ENCODE assay signal across 26 cellular contexts in the genomic region with DNA sequence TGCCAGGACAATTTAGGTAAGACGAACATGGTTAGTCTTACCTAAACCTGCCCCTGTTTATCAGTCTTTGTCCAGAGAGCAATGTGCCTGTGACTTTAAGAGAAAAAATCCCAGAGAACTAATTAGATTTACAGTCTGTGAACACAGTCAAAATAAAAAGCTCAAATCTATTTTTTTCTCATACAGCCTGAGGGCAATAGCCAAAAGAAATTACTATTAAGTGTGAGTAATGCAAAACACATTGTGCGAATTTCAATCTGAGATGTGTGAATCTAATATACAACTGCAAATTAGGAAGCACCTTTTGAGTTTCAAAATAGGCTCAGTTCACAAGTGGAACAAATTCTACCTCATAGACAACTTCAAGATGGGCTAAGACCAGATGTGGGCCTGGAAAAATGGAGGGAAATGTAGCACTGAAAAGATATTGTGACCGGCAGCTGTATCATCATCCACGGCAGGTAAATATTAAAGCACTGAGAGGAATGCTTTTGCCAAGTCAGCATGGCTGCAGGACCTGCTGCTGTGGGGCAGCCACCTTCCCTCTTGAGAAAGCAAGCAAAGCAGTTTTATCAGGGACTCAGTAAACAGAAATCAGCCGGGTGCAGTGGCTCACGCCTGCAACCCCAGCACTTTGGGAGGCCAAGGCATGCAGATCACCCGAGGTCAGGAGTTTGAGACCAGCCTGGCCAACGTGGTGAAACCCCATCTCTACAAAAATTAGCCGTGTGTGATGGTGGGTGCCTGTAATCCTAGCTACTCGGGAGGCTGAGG.
A peak's percentile ranks its signal among the peaks of the same experiment; 100 is the strongest.
DNase-seq lines count a peak whose midpoint lies in the region; ATAC-seq and TF ChIP-seq lines count a peak whose summit lies in the region.
"Had no signal": no experiment of that assay in that cellular context is flagged by ENCODE, and none has a peak within 500 bp of the region (broad histone marks: within the 10 kb centered on the region; RNA-seq: fewer than 3 reads in every experiment).

No MANE protein-coding gene starts in this region.

- H3K4me1 ChIP-seq in KMS-11 (ENCODE audit: low read depth, poor library complexity, severe bottlenecking) = peaks cover 34% of the 10 kb centered on the region
- H3K4me1 ChIP-seq in upper lobe of left lung = no peaks in the 10 kb centered on the region
- H3K4me1 ChIP-seq: Caco-2, heart right ventricle, right atrium auricular region, tibial artery had no signal

- H3K36me3 ChIP-seq in KMS-11 (ENCODE audit: insufficient read depth) = no peaks in the 10 kb centered on the region
- H3K36me3 ChIP-seq in upper lobe of left lung = no peaks in the 10 kb centered on the region
- H3K36me3 ChIP-seq: BE2C, heart right ventricle, right atrium auricular region, tibial artery had no signal

- peak overlapping the region; percentile 57; the same call in 1 of the 2 replicates for H3K4me2 ChIP-seq in KMS-11

- no peak for ATAC-seq in upper lobe of left lung (ENCODE audit: low FRiP score in 2 of 2)
- ATAC-seq: effector memory CD8-positive, alpha-beta T cell; heart right ventricle had no signal

- H4K20me1 ChIP-seq in KMS-11 (ENCODE audit: insufficient read depth) = no peaks in the 10 kb centered on the region

- DNase-seq in GM12865 (ENCODE audit: low read depth) (peak; percentile 17), progenitor cell of endocrine pancreas (ENCODE audit: low spot score, unreplicated experiment) (no peak), upper lobe of left lung (no peak), NCI-H1105 treated with DMSO at 0.1 percent for 48 hours (lab: John Stamatoyannopoulos, UW) (no peak)
- DNase-seq in activated CD8-positive, alpha-beta memory T cell treated with anti-CD3 and anti-CD28 coated beads, Interleukin-2, amount 50 U/mL, for 48 hours = no peak
- DNase-seq: activated CD4-positive, alpha-beta T cell treated with anti-CD3 and anti-CD28 coated beads, Interleukin-2, amount 50 U/mL, for 48 hours; activated naive CD4-positive, alpha-beta T cell treated with Interleukin-2 at 50 U/mL for 16 hours; activated T-cell treated with anti-CD3 and anti-CD28 coated beads for 4 hours; amygdala; BE2C; Caco-2; cerebellar nuclear complex; effector memory CD8-positive, alpha-beta T cell; GDM1; H7; heart right ventricle; immature natural killer cell; NCI-H1694 treated with DMSO at 0.1 percent for 48 hours; nucleus accumbens; SHP77 treated with DMSO at 0.1 percent for 48 hours; tibial artery had no signal

- H3K4me3 ChIP-seq in GM12865 (ENCODE audit: low read depth, low read length) (no peak overlapping the region), KMS-11 (IDR thresholded peaks at IDR 0.05; ENCODE audit: insufficient read depth, low read depth, low read length) (no peak overlapping the region), upper lobe of left lung (no peak overlapping the region)
- H3K4me3 ChIP-seq: heart right ventricle, right atrium auricular region, tibial artery had no signal

- no peaks in the 10 kb centered on the region for H3K27me3 ChIP-seq in KMS-11 (ENCODE audit: insufficient read depth, low read depth)
- no peaks in the 10 kb centered on the region for H3K27me3 ChIP-seq in upper lobe of left lung
- H3K27me3 ChIP-seq: BE2C, heart right ventricle, right atrium auricular region, tibial artery had no signal

- no peak for TF ChIP-seq EP300 in upper lobe of left lung (IDR thresholded peaks at IDR 0.05)

- H3K79me2 ChIP-seq in KMS-11 (ENCODE audit: insufficient read depth, low read depth) = no peaks in the 10 kb centered on the region

- no peak overlapping the region for H3K4me3 Mint-ChIP-seq in progenitor cell of endocrine pancreas (ENCODE audit: low read depth)
- H3K4me3 Mint-ChIP-seq: effector memory CD8-positive, alpha-beta T cell; immature natural killer cell; stimulated activated memory B cell treated with anti-CD40 and anti-IgM and Interleukin-4, amounts not matched to agents 10 μg/mL and 1 μg/mL and 100 μg/mL, for 72 hours; T-helper 1 cell treated with Interleukin-12 subunit alpha and Interleukin-12 subunit beta and Interleukin-4 antibody, amounts not matched to agents 30 μg/mL and 1 μg/mL, for 36 hours had no signal

- H3K9me3 Mint-ChIP-seq in progenitor cell of endocrine pancreas (ENCODE audit: low read depth) = no peaks in the 10 kb centered on the region
- H3K9me3 Mint-ChIP-seq: effector memory CD8-positive, alpha-beta T cell; immature natural killer cell; stimulated activated memory B cell treated with anti-CD40 and anti-IgM and Interleukin-4, amounts not matched to agents 10 μg/mL and 1 μg/mL and 100 μg/mL, for 72 hours; T-helper 1 cell treated with Interleukin-12 subunit alpha and Interleukin-12 subunit beta and Interleukin-4 antibody, amounts not matched to agents 30 μg/mL and 1 μg/mL, for 36 hours had no signal

- H3K36me3 Mint-ChIP-seq in progenitor cell of endocrine pancreas (ENCODE audit: insufficient read depth) = no peaks in the 10 kb centered on the region
- H3K36me3 Mint-ChIP-seq: stimulated activated memory B cell treated with anti-CD40 and anti-IgM and Interleukin-4, amounts not matched to agents 10 μg/mL and 1 μg/mL and 100 μg/mL, for 72 hours had no signal

- H3K27me3 Mint-ChIP-seq in progenitor cell of endocrine pancreas = peaks cover 4% of the 10 kb centered on the region
- H3K27me3 Mint-ChIP-seq: effector memory CD8-positive, alpha-beta T cell; stimulated activated memory B cell treated with anti-CD40 and anti-IgM and Interleukin-4, amounts not matched to agents 10 μg/mL and 1 μg/mL and 100 μg/mL, for 72 hours had no signal

- no peak for TF ChIP-seq POLR2A in upper lobe of left lung (IDR thresholded peaks at IDR 0.05)

- peak overlapping the region; percentile 22 for H3K27ac Mint-ChIP-seq in progenitor cell of endocrine pancreas
- H3K27ac Mint-ChIP-seq: immature natural killer cell; T-helper 1 cell treated with Interleukin-12 subunit alpha and Interleukin-12 subunit beta and Interleukin-4 antibody, amounts not matched to agents 30 μg/mL and 1 μg/mL, for 36 hours had no signal

- TF ChIP-seq CTCF in GM12865 (IDR thresholded peaks at IDR 0.05; ENCODE audit: insufficient read depth, low read depth, low read length, missing control alignments) (no peak), KMS-11 (conservative IDR thresholded peaks at IDR 0.05; ENCODE audit: low read depth, low read length) (no peak), VCaP (conservative IDR thresholded peaks at IDR 0.05) (no peak), progenitor cell of endocrine pancreas (IDR thresholded peaks at IDR 0.05; ENCODE audit: unreplicated experiment) (no peak), upper lobe of left lung (IDR thresholded peaks at IDR 0.05) (no peak)

- peak overlapping the region; percentile 66; the same call in 1 of the 2 replicates for H2AFZ ChIP-seq in KMS-11 (ENCODE audit: low read depth)

- H3K9ac ChIP-seq in KMS-11 = peak overlapping the region; percentile 39; the same call in 1 of the 2 replicates

- 67 to 75% methylated on average over 10 of the region's 10 CpGs for WGBS in upper lobe of left lung, 2 donors

- H3K27ac ChIP-seq in KMS-11 = peak overlapping the region; percentile 69
- peak overlapping the region; percentile 14; the same call in 1 of the 2 replicates for H3K27ac ChIP-seq in VCaP
- no peak overlapping the region for H3K27ac ChIP-seq in upper lobe of left lung
- H3K27ac ChIP-seq: heart right ventricle, right atrium auricular region, tibial artery had no signal

- H3K4me1 Mint-ChIP-seq in progenitor cell of endocrine pancreas (ENCODE audit: low read depth) = peaks cover 17% of the 10 kb centered on the region

- H3K9me3 ChIP-seq in upper lobe of left lung = no peaks in the 10 kb centered on the region
- H3K9me3 ChIP-seq: BE2C, Caco-2, heart right ventricle, right atrium auricular region, tibial artery had no signal

Comparison
In these comparisons a context has a peak if more than half of its experiments do, and no peak if none do; other contexts are left out.
1. H3K27ac ChIP-seq: peak in KMS-11 (single experiment) and VCaP (single experiment); none in upper lobe of left lung (0 of 4).